In the genomic region with DNA sequence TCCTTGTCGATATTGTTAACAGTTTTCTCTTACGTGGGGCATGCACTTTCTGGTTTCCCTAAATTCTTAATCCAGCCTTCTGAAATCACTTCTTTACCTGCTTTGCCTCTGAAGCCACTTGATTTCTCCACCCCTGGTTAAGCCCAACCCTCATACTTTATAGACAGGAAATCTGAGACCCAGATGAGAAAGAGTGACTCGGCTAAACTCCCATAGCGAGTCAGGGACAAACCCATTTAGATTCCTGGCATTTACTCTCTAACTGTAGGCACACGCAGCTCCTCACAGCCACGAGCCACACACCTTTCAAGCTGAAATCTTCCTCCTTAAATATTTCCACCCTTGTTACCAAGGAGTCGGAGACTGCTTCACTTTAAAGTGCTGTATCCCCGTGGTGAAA, we compare ENCODE assay signal across 19 cellular contexts. TPM values are rescaled to one million over a fixed set of nuclear protein-coding genes. Genes with fewer than 3 reads are reported as not detected.
A peak's percentile ranks its signal among the peaks of the same experiment; 100 is the strongest.
DNase-seq lines count a peak whose midpoint lies in the region; ATAC-seq and TF ChIP-seq lines count a peak whose summit lies in the region.
"Had no signal": no experiment of that assay in that cellular context is flagged by ENCODE, and none has a peak within 500 bp of the region (broad histone marks: within the 10 kb centered on the region; RNA-seq: fewer than 3 reads in every experiment).

No MANE protein-coding gene starts in this region.

- no peaks in the 10 kb centered on the region for H3K9me3 Mint-ChIP-seq in natural killer cell treated with Interleukin-12 subunit alpha and Interleukin-12 subunit beta and Interleukin-15 and Interleukin-18, amount 100 ng/mL, for 72 hours
- H3K9me3 Mint-ChIP-seq: neural crest cell had no signal

- no peaks in the 10 kb centered on the region for H4K20me1 ChIP-seq in PC-3 (ENCODE audit: low read length)

- H3K9ac ChIP-seq in PC-3 (ENCODE audit: low read length) = no peak overlapping the region

- H3K27ac ChIP-seq in PC-3 (ENCODE audit: low read length) = peak overlapping the region; percentile 37; the same call in 1 of the 2 replicates

- DNase-seq in AG09319 (ENCODE audit: extremely low read depth, low read depth) (peak; percentile 4), H4 (ENCODE audit: low spot score) (peak; percentile 23), PC-3 (peak; percentile 43), iris pigment epithelial cell (ENCODE audit: low read depth) (peak; percentile 28), NCI-H524 (lab: John Stamatoyannopoulos, UW) (no peak), DMS79 treated with DMSO at 0.1 percent for 48 hours (lab: John Stamatoyannopoulos, UW) (no peak)
- DNase-seq in natural killer cell treated with Interleukin-12 subunit alpha and Interleukin-12 subunit beta and Interleukin-15 and Interleukin-18, amount 100 ng/mL, for 72 hours (ENCODE audit: low spot score) = no peak
- DNase-seq: activated CD4-positive, CD25-positive, alpha-beta regulatory T cell treated with anti-CD3 and anti-CD28 coated beads, Interleukin-2, amount 50 U/mL, for 72 hours; activated CD8-positive, alpha-beta memory T cell treated with anti-CD3 and anti-CD28 coated beads, Interleukin-2, amount 10 ng/mL, durations not matched to agents 7 days and 5 days; activated naive CD4-positive, alpha-beta T cell; Caco-2; cortex of kidney; Kasumi-1; NCI-H1436 treated with DMSO at 0.1 percent for 48 hours; NCI-H446 treated with DMSO at 0.1 percent for 48 hours; OCI-M1; substantia nigra had no signal

- ATAC-seq in PC-3 (peak; percentile 46), HG03520 (IDR thresholded peaks at IDR 0.05; ENCODE audit: unreplicated experiment) (no peak)
- ATAC-seq in natural killer cell treated with Interleukin-12 subunit alpha and Interleukin-12 subunit beta and Interleukin-15 and Interleukin-18, amount 100 ng/mL, for 72 hours = no peak
- ATAC-seq: activated CD8-positive, alpha-beta memory T cell treated with anti-CD3 and anti-CD28 coated beads, Interleukin-2, amount 10 ng/mL, durations not matched to agents 7 days and 5 days had no signal

- H2AFZ ChIP-seq in PC-3 (ENCODE audit: low read length) = peak overlapping the region; percentile 65

- no peaks in the 10 kb centered on the region for H3K36me3 ChIP-seq in PC-3 (ENCODE audit: low read depth, low read length)

- POLR2A ChIA-PET in PC-3 (lab: Charles Lee; ENCODE audit: unreplicated experiment) = no interaction called here

- no peak overlapping the region for H3K4me3 Mint-ChIP-seq in natural killer cell treated with Interleukin-12 subunit alpha and Interleukin-12 subunit beta and Interleukin-15 and Interleukin-18, amount 100 ng/mL, for 72 hours
- H3K4me3 Mint-ChIP-seq: activated CD8-positive, alpha-beta memory T cell treated with anti-CD3 and anti-CD28 coated beads, Interleukin-2, amount 10 ng/mL, durations not matched to agents 7 days and 5 days; neural crest cell had no signal

- H3K4me3 ChIP-seq in PC-3 (ENCODE audit: low read length) = no peak overlapping the region

- H3F3A ChIP-seq in PC-3 (ENCODE audit: low read length, unreplicated experiment) = no peaks in the 10 kb centered on the region

- TF ChIP-seq CTCF in AG09319 (IDR thresholded peaks at IDR 0.05; ENCODE audit: low read depth, low read length) (no peak), PC-3 (conservative IDR thresholded peaks at IDR 0.05; ENCODE audit: low read depth, low read length) (no peak)

- H3K9me3 ChIP-seq in PC-3 (ENCODE audit: low read length) = no peaks in the 10 kb centered on the region
- H3K9me3 ChIP-seq: Caco-2 had no signal

- intact Hi-C loops in PC-3 (cut with micrococcal nuclease) = no loop called here

- no peaks in the 10 kb centered on the region for H3K9me2 ChIP-seq in PC-3 (replicated peaks; ENCODE audit: low read length)

- H3K79me2 ChIP-seq in PC-3 (ENCODE audit: low read length) = no peaks in the 10 kb centered on the region

- no peaks in the 10 kb centered on the region for H3K36me3 Mint-ChIP-seq in natural killer cell treated with Interleukin-12 subunit alpha and Interleukin-12 subunit beta and Interleukin-15 and Interleukin-18, amount 100 ng/mL, for 72 hours

- H3K4me2 ChIP-seq in PC-3 (ENCODE audit: low read length) = peak overlapping the region; percentile 59

- no peak overlapping the region for H3K27ac Mint-ChIP-seq in natural killer cell treated with Interleukin-12 subunit alpha and Interleukin-12 subunit beta and Interleukin-15 and Interleukin-18, amount 100 ng/mL, for 72 hours
- H3K27ac Mint-ChIP-seq: activated CD8-positive, alpha-beta memory T cell treated with anti-CD3 and anti-CD28 coated beads, Interleukin-2, amount 10 ng/mL, durations not matched to agents 7 days and 5 days had no signal

- no peaks in the 10 kb centered on the region for H3K27me3 Mint-ChIP-seq in natural killer cell treated with Interleukin-12 subunit alpha and Interleukin-12 subunit beta and Interleukin-15 and Interleukin-18, amount 100 ng/mL, for 72 hours
- H3K27me3 Mint-ChIP-seq: activated CD8-positive, alpha-beta memory T cell treated with anti-CD3 and anti-CD28 coated beads, Interleukin-2, amount 10 ng/mL, durations not matched to agents 7 days and 5 days had no signal

- BruUV-seq in PC-3 (replicated peaks; lab: Mats Ljungman, UMichigan) = no TSS peak

- CTCF ChIA-PET in PC-3 (lab: Charles Lee) = no interaction called here

- no peaks in the 10 kb centered on the region for H3K27me3 ChIP-seq in PC-3 (ENCODE audit: low read length)

- 0 out of 2 replicates have a peak, but pooled peaks cover 3% of the 10 kb centered on the region for H3K4me1 ChIP-seq in PC-3 (ENCODE audit: insufficient read depth, low read length)
- H3K4me1 ChIP-seq: Caco-2 had no signal

- H3K4me1 Mint-ChIP-seq in natural killer cell treated with Interleukin-12 subunit alpha and Interleukin-12 subunit beta and Interleukin-15 and Interleukin-18, amount 100 ng/mL, for 72 hours (ENCODE audit: low read depth in 2 of 2) = no peaks in the 10 kb centered on the region
- H3K4me1 Mint-ChIP-seq: activated CD8-positive, alpha-beta memory T cell treated with anti-CD3 and anti-CD28 coated beads, Interleukin-2, amount 10 ng/mL, durations not matched to agents 7 days and 5 days; neural crest cell had no signal

RNA-seq across cellular contexts. Expression of a gene that starts 50.0 kb away (rescaled TPM):
- total RNA-seq in H4 (2014; rRNA removed; shearing (Covaris generic)) = 2.2 and 3.6 TPM in 2 replicates
- total RNA-seq in PC-3 (2014; rRNA removed) = under 0.01 TPM in 1 of 2 replicates, not detected in the other
- total RNA-seq in natural killer cell treated with Interleukin-12 subunit alpha and Interleukin-12 subunit beta and Interleukin-15 and Interleukin-18, amount 100 ng/mL, for 72 hours = 1 to 10 TPM; 2.8 to 3.0 TPM

Comparison
In these comparisons a context has a peak if more than half of its experiments do, and no peak if none do; other contexts are left out.
1. DNase-seq: peak in AG09319 (single experiment), H4 (single experiment), PC-3 (single experiment) and iris pigment epithelial cell (single experiment); none in NCI-H524 (0 of 2), DMS79 treated with DMSO at 0.1 percent for 48 hours (single experiment) and natural killer cell treated with Interleukin-12 subunit alpha and Interleukin-12 subunit beta and Interleukin-15 and Interleukin-18, amount 100 ng/mL, for 72 hours (single experiment).